In the genomic region with DNA sequence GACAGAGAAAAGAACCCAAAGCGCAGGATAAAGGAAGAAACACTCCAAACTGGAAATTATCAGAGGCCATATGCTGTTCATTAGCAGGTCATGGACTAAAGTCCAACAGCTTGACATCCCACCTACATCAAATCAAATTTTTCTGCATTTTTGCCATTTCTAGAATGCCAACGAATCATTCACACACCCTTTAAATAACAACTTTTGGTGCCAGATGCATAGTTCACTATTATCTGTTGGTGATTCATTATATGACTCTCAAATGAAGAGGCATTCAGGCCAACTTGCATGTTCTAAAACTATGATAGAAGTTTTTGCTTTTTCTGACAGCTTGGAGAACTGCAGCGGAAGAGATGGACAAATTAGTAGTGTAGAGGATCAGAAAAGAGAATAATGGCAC, we compare ENCODE assay signal across 16 cellular contexts.
DNase-seq lines count a peak whose midpoint lies in the region; ATAC-seq and TF ChIP-seq lines count a peak whose summit lies in the region.
"Had no signal": no experiment of that assay in that cellular context is flagged by ENCODE, and none has a peak within 500 bp of the region (broad histone marks: within the 10 kb centered on the region; RNA-seq: fewer than 3 reads in every experiment).

No MANE protein-coding gene starts in this region.

- no peaks in the 10 kb centered on the region for H3K36me3 ChIP-seq in GM23248 (ENCODE audit: low read depth)
- no peaks in the 10 kb centered on the region for H3K36me3 ChIP-seq in SK-N-SH (replicated peaks in 1 of 2; ENCODE audit: control insufficient read depth in 1 of 2, insufficient read depth in 2 of 2, low read length in 1 of 2)
- no peaks in the 10 kb centered on the region for H3K36me3 ChIP-seq in left lung
- H3K36me3 ChIP-seq: gastroesophageal sphincter had no signal

- intact Hi-C loops in left lung (cut with DNase I) = no loop called here

- H3K27ac ChIP-seq in GM23248 (peak overlapping the region; percentile 72), SK-N-SH (ENCODE audit: low read depth in 2 of 2, low read length in 1 of 2) (peak overlapping the region; percentile 58 to 71; a peak in 3 of 4 replicates), left lung (no peak overlapping the region)
- H3K27ac ChIP-seq: gastroesophageal sphincter had no signal

- H3K9me2 ChIP-seq in GM23248 (ENCODE audit: insufficient read depth) = peaks cover 4% of the 10 kb centered on the region; the same call in 1 of the 2 replicates
- H3K9me2 ChIP-seq in SK-N-SH = no peaks in the 10 kb centered on the region

- 1% methylated on average over 3 of the region's 3 CpGs for WGBS in GM23248 (ENCODE audit: low coverage in 1 of 2, low lambda C conversion rate in 2 of 2, missing lambda C conversion rate in 2 of 2), 2 experiments
- 72% methylated on average over 3 of the region's 3 CpGs for WGBS in SK-N-SH (ENCODE audit: low lambda C conversion rate)

- TF ChIP-seq RAD21 in SK-N-SH (IDR thresholded peaks at IDR 0.05; ENCODE audit: low read length) = no peak

- H3K9ac ChIP-seq in GM23248 (peak overlapping the region; percentile 44), SK-N-SH (no peak overlapping the region)

- H3K9me3 Mint-ChIP-seq in activated naive CD4-positive, alpha-beta T cell treated with anti-CD3 and anti-CD28 coated beads, Interleukin-2, amount 10 ng/mL, durations not matched to agents 7 days and 5 days = peaks cover 3% of the 10 kb centered on the region
- H3K9me3 Mint-ChIP-seq: H9 had no signal

- no peaks in the 10 kb centered on the region for H3K9me3 ChIP-seq in GM23248 (ENCODE audit: low read depth)
- no peaks in the 10 kb centered on the region for H3K9me3 ChIP-seq in SK-N-SH
- H3K9me3 ChIP-seq in left lung = no peaks in the 10 kb centered on the region
- H3K9me3 ChIP-seq: gastroesophageal sphincter had no signal

- H3K36me3 Mint-ChIP-seq in activated naive CD4-positive, alpha-beta T cell treated with anti-CD3 and anti-CD28 coated beads, Interleukin-2, amount 10 ng/mL, durations not matched to agents 7 days and 5 days = no peaks in the 10 kb centered on the region
- H3K36me3 Mint-ChIP-seq: CD8-positive, alpha-beta memory T cell had no signal

- H3K4me2 ChIP-seq in GM23248 (ENCODE audit: unreplicated experiment) (peak overlapping the region; percentile 75), SK-N-SH (peak overlapping the region; percentile 3)

- H3K27me3 ChIP-seq in GM23248 (replicated peaks; ENCODE audit: insufficient read depth) (no peaks in the 10 kb centered on the region), SK-N-SH (ENCODE audit: insufficient read depth) (no peaks in the 10 kb centered on the region), left lung (no peaks in the 10 kb centered on the region)
- H3K27me3 ChIP-seq: gastroesophageal sphincter had no signal

- POLR2A ChIA-PET in SK-N-SH (lab: Yijun Ruan, JAX) = no interaction called here

- in situ Hi-C loops in GM23248 (cut with MboI) = no loop called here

- no peak overlapping the region for H3K4me3 Mint-ChIP-seq in activated naive CD4-positive, alpha-beta T cell treated with anti-CD3 and anti-CD28 coated beads, Interleukin-2, amount 10 ng/mL, durations not matched to agents 7 days and 5 days
- H3K4me3 Mint-ChIP-seq: CD8-positive, alpha-beta memory T cell; H9; nephron had no signal

- H3F3A ChIP-seq in GM23248 (ENCODE audit: insufficient read depth) = peaks cover 50% of the 10 kb centered on the region
- H3F3A ChIP-seq in SK-N-SH (replicated peaks; ENCODE audit: insufficient read depth) = peaks cover 23% of the 10 kb centered on the region

- H2AFZ ChIP-seq in GM23248 (no peak overlapping the region), SK-N-SH (ENCODE audit: low read depth) (no peak overlapping the region)

- peak; percentile 24 to 81; a peak in 1 of 4 replicates for TF ChIP-seq EP300 in SK-N-SH (IDR thresholded peaks at IDR 0.05; ENCODE audit: borderline replicate concordance in 1 of 2, low read depth in 1 of 2, low read length in 1 of 2)

- H3K4me3 ChIP-seq in GM23248 = peak overlapping the region; percentile 42
- H3K4me3 ChIP-seq in SK-N-SH (ENCODE audit: low read depth in 2 of 2, low read length in 1 of 2) = no peak overlapping the region
- no peak overlapping the region for H3K4me3 ChIP-seq in left lung
- H3K4me3 ChIP-seq: gastroesophageal sphincter, lung had no signal

- no peak overlapping the region for H3K27ac Mint-ChIP-seq in activated naive CD4-positive, alpha-beta T cell treated with anti-CD3 and anti-CD28 coated beads, Interleukin-2, amount 10 ng/mL, durations not matched to agents 7 days and 5 days
- H3K27ac Mint-ChIP-seq: CD8-positive, alpha-beta memory T cell; H9; nephron had no signal

- CTCF ChIA-PET in SK-N-SH (lab: Yijun Ruan, JAX) = no interaction called here
- CTCF ChIA-PET in activated naive CD4-positive, alpha-beta T cell treated with anti-CD3 and anti-CD28 coated beads, Interleukin-2, amount 10 ng/mL, durations not matched to agents 7 days and 5 days (lab: Charles Lee) = no interaction called here

- H3K4me1 Mint-ChIP-seq in activated naive CD4-positive, alpha-beta T cell treated with anti-CD3 and anti-CD28 coated beads, Interleukin-2, amount 10 ng/mL, durations not matched to agents 7 days and 5 days = no peaks in the 10 kb centered on the region
- H3K4me1 Mint-ChIP-seq: CD8-positive, alpha-beta memory T cell had no signal

- DNase-seq in GM23248 (peak; percentile 86), SK-N-SH (no peak), fibroblast of peridontal ligament (ENCODE audit: extremely low read depth) (peak; percentile 75), NCI-H510A treated with DMSO at 0.1 percent for 48 hours (lab: John Stamatoyannopoulos, UW) (no peak), left lung (no peak), DMS153 (lab: John Stamatoyannopoulos, UW) (no peak)
- no peak for DNase-seq in activated naive CD4-positive, alpha-beta T cell treated with anti-CD3 and anti-CD28 coated beads, Interleukin-2, amount 10 ng/mL, durations not matched to agents 7 days and 5 days
- DNase-seq: CD8-positive, alpha-beta memory T cell; effector CD8-positive, alpha-beta T cell; H9; NCI-H2171; stimulated activated CD4-positive, alpha-beta T cell treated with anti-CD3 and anti-CD28 coated beads, Interleukin-1b, Interleukin-23, amount 100 ng/mL, for 48 hours had no signal

- H3K4me1 ChIP-seq in GM23248 (ENCODE audit: insufficient read depth) (peaks cover 57% of the 10 kb centered on the region), SK-N-SH (ENCODE audit: control insufficient read depth in 1 of 2, insufficient read depth in 2 of 2, low read depth in 1 of 2, low read length in 1 of 2) (peaks cover 0 to 19% of the 10 kb centered on the region in 2 experiments; a peak in 2 of 4 replicates), left lung (no peaks in the 10 kb centered on the region)
- H3K4me1 ChIP-seq: gastroesophageal sphincter had no signal

- H4K20me1 ChIP-seq in GM23248 (ENCODE audit: insufficient read depth) = no peaks in the 10 kb centered on the region
- H4K20me1 ChIP-seq in SK-N-SH (ENCODE audit: insufficient read depth) = no peaks in the 10 kb centered on the region

- H3K27me3 Mint-ChIP-seq in activated naive CD4-positive, alpha-beta T cell treated with anti-CD3 and anti-CD28 coated beads, Interleukin-2, amount 10 ng/mL, durations not matched to agents 7 days and 5 days = no peaks in the 10 kb centered on the region
- H3K27me3 Mint-ChIP-seq: CD8-positive, alpha-beta memory T cell had no signal

- no peak for ATAC-seq in left lung
- ATAC-seq: activated CD4-positive, CD25-positive, alpha-beta regulatory T cell treated with anti-CD3 and anti-CD28 coated beads, Interleukin-2, amount 50 U/mL, for 24 hours; gastroesophageal sphincter had no signal

- TF ChIP-seq CTCF in SK-N-SH (IDR thresholded peaks at IDR 0.05) (no peak), left lung (IDR thresholded peaks at IDR 0.05) (no peak)

- H3K79me2 ChIP-seq in GM23248 (ENCODE audit: insufficient read depth) (no peaks in the 10 kb centered on the region), SK-N-SH (ENCODE audit: insufficient read depth) (no peaks in the 10 kb centered on the region)

TF ChIP-seq in SK-N-SH, 30 proteins besides CTCF, POLR2A, EP300 and RAD21:
- peak; percentile 85; the same call in 1 of the 2 replicates for TF ChIP-seq TEAD4 (IDR thresholded peaks at IDR 0.05; ENCODE audit: borderline replicate concordance, insufficient read depth)
- peak; percentile 65 for TF ChIP-seq FOSL2 (IDR thresholded peaks at IDR 0.05; ENCODE audit: borderline replicate concordance, low read depth)
- TF ChIP-seq TCF12 (IDR thresholded peaks at IDR 0.05) = peak; percentile 89
- TF ChIP-seq MEF2A (IDR thresholded peaks at IDR 0.05; ENCODE audit: borderline replicate concordance, low read depth) = 0 out of 2 replicates have a peak, but pooled peaks have one; percentile 14
- peak; percentile 37; the same call in 1 of the 2 replicates for TF ChIP-seq RXRA (IDR thresholded peaks at IDR 0.05; ENCODE audit: borderline replicate concordance, low read depth)
- TF ChIP-seq JUND (IDR thresholded peaks at IDR 0.05) = peak; percentile 69
- peak; percentile 62; the same call in 1 of the 2 replicates for TF ChIP-seq NFIC (IDR thresholded peaks at IDR 0.05; ENCODE audit: borderline replicate concordance)
- no peak for TF ChIP-seq ELF1 (IDR thresholded peaks at IDR 0.05)
- no peak for TF ChIP-seq YY1 (IDR thresholded peaks at IDR 0.05; ENCODE audit: low read depth)
- TF ChIP-seq, protein P1, sequence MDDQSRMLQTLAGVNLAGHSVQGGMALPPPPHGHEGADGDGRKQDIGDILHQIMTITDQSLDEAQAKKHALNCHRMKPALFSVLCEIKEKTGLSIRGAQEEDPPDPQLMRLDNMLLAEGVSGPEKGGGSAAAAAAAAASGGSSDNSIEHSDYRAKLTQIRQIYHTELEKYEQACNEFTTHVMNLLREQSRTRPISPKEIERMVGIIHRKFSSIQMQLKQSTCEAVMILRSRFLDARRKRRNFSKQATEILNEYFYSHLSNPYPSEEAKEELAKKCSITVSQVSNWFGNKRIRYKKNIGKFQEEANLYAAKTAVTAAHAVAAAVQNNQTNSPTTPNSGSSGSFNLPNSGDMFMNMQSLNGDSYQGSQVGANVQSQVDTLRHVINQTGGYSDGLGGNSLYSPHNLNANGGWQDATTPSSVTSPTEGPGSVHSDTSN (IDR thresholded peaks at IDR 0.05) = peak; percentile 73
- TF ChIP-seq, protein P2, sequence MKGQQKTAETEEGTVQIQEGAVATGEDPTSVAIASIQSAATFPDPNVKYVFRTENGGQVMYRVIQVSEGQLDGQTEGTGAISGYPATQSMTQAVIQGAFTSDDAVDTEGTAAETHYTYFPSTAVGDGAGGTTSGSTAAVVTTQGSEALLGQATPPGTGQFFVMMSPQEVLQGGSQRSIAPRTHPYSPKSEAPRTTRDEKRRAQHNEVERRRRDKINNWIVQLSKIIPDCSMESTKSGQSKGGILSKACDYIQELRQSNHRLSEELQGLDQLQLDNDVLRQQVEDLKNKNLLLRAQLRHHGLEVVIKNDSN (IDR thresholded peaks at IDR 0.05; ENCODE audit: borderline replicate concordance, low read depth) = no peak

Comparison
In these comparisons a context has a peak if more than half of its experiments do, and no peak if none do; other contexts are left out.
1. DNase-seq: peak in GM23248 (single experiment) and fibroblast of peridontal ligament (single experiment); none in SK-N-SH (single experiment), NCI-H510A treated with DMSO at 0.1 percent for 48 hours (single experiment), left lung (0 of 2), DMS153 (single experiment) and activated naive CD4-positive, alpha-beta T cell treated with anti-CD3 and anti-CD28 coated beads, Interleukin-2, amount 10 ng/mL, durations not matched to agents 7 days and 5 days (single experiment).
2. H3K27ac ChIP-seq: peak in GM23248 (single experiment) and SK-N-SH (2 of 2); none in left lung (0 of 2).